Comparison of ENCODE assay signal across 11 cellular contexts in the genomic region with DNA sequence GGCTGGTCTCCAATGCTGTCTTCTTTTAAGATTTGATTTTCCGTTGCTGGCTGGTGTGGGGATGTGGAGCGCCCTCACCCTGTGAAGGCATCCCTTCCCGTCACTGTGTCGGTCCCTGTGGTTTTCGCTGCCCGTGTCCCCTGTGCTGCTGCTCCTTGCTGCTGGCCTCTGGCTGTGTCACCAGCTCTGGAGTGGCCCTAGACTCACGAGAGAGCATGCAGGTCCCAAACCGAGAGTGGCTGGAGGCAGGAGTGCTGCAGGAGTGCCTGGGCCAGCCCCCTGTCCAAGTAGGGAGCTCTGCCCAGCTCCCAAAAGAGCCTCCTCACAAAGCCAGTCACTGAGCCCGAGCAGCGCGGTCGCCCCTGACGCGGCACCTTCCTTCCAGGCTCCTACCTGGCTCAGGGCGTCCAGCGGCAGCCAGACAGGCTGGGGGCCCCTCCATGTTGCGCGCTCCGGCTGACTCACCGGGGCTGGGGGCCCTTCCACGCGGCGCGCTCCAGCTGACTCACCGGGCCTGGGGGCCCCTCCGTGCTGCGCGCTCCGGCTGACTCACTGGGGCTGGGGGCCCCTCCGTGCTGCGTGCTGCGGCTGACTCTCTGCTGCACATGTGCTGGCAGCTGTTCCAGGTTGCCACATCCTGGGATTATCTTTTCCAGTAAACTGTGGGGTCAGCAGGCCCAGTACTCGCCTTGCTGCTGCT.
DNase-seq lines count a peak whose midpoint lies in the region; ATAC-seq, FAIRE-seq and TF ChIP-seq lines count a peak whose summit lies in the region.
"Had no signal": no experiment of that assay in that cellular context is flagged by ENCODE, and none has a peak within 500 bp of the region (broad histone marks: within the 10 kb centered on the region; RNA-seq: fewer than 3 reads in every experiment).

No MANE protein-coding gene starts in this region.

- CTCF ChIA-PET in BJ (lab: Yijun Ruan, JAX) = interaction anchor here (0.9 to 2.1 kb wide), 5 partner anchors 12 to 319 kb away, joined by 3 to 6 read pairs (median 3); no protein-coding TSS in a partner anchor
- CTCF ChIA-PET in endothelial cell of umbilical vein (lab: Charles Lee) = no interaction called here

- H3K9me3 ChIP-seq in endothelial cell of umbilical vein (replicated peaks; ENCODE audit: control insufficient read depth, insufficient read depth, low read length) (no peaks in the 10 kb centered on the region), HAP-1 (no peaks in the 10 kb centered on the region)
- H3K9me3 ChIP-seq: breast epithelium, tibial nerve had no signal

- TF ChIP-seq CTCF in BJ (IDR thresholded peaks at IDR 0.05; ENCODE audit: insufficient read depth, low read depth, low read length) (0 out of 2 replicates have a peak, but pooled peaks have one; percentile 8), endothelial cell of umbilical vein (IDR thresholded peaks at IDR 0.05; ENCODE audit: extremely low read depth in 1 of 2, insufficient read depth in 1 of 2, low read depth in 1 of 2, low read length in 2 of 2) (no peak), nephron progenitor cell (IDR thresholded peaks at IDR 0.05) (no peak)

- H3K4me3 ChIP-seq in BJ (ENCODE audit: low read depth, low read length) (no peak overlapping the region), endothelial cell of umbilical vein (replicated peaks in 1 of 3; ENCODE audit: insufficient read depth in 1 of 3, low read depth in 1 of 3, low read length in 3 of 3) (no peak overlapping the region), HAP-1 (no peak overlapping the region)
- H3K4me3 ChIP-seq: breast epithelium, tibial nerve had no signal

- no peak for TF ChIP-seq POLR2A in endothelial cell of umbilical vein (IDR thresholded peaks at IDR 0.05; ENCODE audit: low read depth, low read length)

- dilution Hi-C loops in endothelial cell of umbilical vein (cut with MboI; ENCODE audit: extremely low pct_ligation_motif_present, low sequenced_read_pairs) = no loop called here

- peaks cover 23% of the 10 kb centered on the region for H3K27me3 Mint-ChIP-seq in nephron progenitor cell (ENCODE audit: low read depth, poor library complexity)

- H3K36me3 ChIP-seq in BJ (ENCODE audit: control insufficient read depth, insufficient read depth, low read length) (no peaks in the 10 kb centered on the region), endothelial cell of umbilical vein (ENCODE audit: control insufficient read depth in 2 of 2, extremely low read depth in 1 of 2, insufficient read depth in 2 of 2, low read length in 2 of 2) (no peaks in the 10 kb centered on the region), HAP-1 (replicated peaks) (no peaks in the 10 kb centered on the region)
- H3K36me3 ChIP-seq: breast epithelium, tibial nerve had no signal

- POLR2A ChIA-PET in BJ (lab: Charles Lee) = no interaction called here
- POLR2A ChIA-PET in endothelial cell of umbilical vein (lab: Charles Lee) = no interaction called here

- no peak overlapping the region for H3K27ac ChIP-seq in endothelial cell of umbilical vein (ENCODE audit: insufficient read depth, low read depth, low read length)
- H3K27ac ChIP-seq: breast epithelium, tibial nerve had no signal

- no TSS peak for BruUV-seq in endothelial cell of umbilical vein (replicated peaks; lab: Mats Ljungman, UMichigan)

- no peaks in the 10 kb centered on the region for H3K9me3 Mint-ChIP-seq in nephron progenitor cell
- H3K9me3 Mint-ChIP-seq: nephron had no signal

- H3K4me2 ChIP-seq in endothelial cell of umbilical vein (ENCODE audit: insufficient read depth, low read length) = no peak overlapping the region

- ATAC-seq in GM18498 (IDR thresholded peaks at IDR 0.05; ENCODE audit: unreplicated experiment) (no peak), HG03457 (IDR thresholded peaks at IDR 0.05; ENCODE audit: unreplicated experiment) (no peak), GM19463 (IDR thresholded peaks at IDR 0.05; ENCODE audit: unreplicated experiment) (no peak)

- in situ Hi-C loops in HAP-1 (cut with MboI; ENCODE audit: low sequenced_read_pairs) = no loop called here

- DNase-seq in BJ (ENCODE audit: low read depth) (peak; percentile 81), M059J (ENCODE audit: low read depth) (peak; percentile 94), endothelial cell of umbilical vein (ENCODE audit: low read depth, low spot score) (peak; percentile 6), nephron progenitor cell (no peak), HAP-1 (ENCODE audit: low spot score in 2 of 2) (no peak)

- H3K27ac Mint-ChIP-seq in nephron progenitor cell = no peak overlapping the region

- intact Hi-C loops in endothelial cell of umbilical vein (cut with micrococcal nuclease) = no loop called here

- H3K79me2 ChIP-seq in endothelial cell of umbilical vein (ENCODE audit: control insufficient read depth, insufficient read depth, low read length) = no peaks in the 10 kb centered on the region

- no peaks in the 10 kb centered on the region for H3K4me1 ChIP-seq in endothelial cell of umbilical vein (ENCODE audit: control insufficient read depth, extremely low read depth, insufficient read depth, low read length)
- H3K4me1 ChIP-seq in HAP-1 = peaks cover 1% of the 10 kb centered on the region; the same call in 1 of the 2 replicates
- H3K4me1 ChIP-seq: breast epithelium, tibial nerve had no signal

- H4K20me1 ChIP-seq in endothelial cell of umbilical vein (replicated peaks; ENCODE audit: control insufficient read depth, extremely low read depth, insufficient read depth, low read length) = no peaks in the 10 kb centered on the region

- H3K9me1 ChIP-seq in endothelial cell of umbilical vein (replicated peaks; ENCODE audit: control insufficient read depth, extremely low read depth, insufficient read depth, low read length) = no peaks in the 10 kb centered on the region

- H3K4me3 Mint-ChIP-seq in nephron progenitor cell = peak overlapping the region; percentile 36

- peaks cover 3% of the 10 kb centered on the region for H3K27me3 ChIP-seq in BJ (ENCODE audit: control insufficient read depth, insufficient read depth, low read length)
- no peaks in the 10 kb centered on the region for H3K27me3 ChIP-seq in endothelial cell of umbilical vein (ENCODE audit: control insufficient read depth in 2 of 2, insufficient read depth in 2 of 2, low read length in 2 of 2)
- no peaks in the 10 kb centered on the region for H3K27me3 ChIP-seq in HAP-1 (ENCODE audit: low read depth)
- H3K27me3 ChIP-seq: tibial nerve had no signal

- H3K4me1 Mint-ChIP-seq in nephron progenitor cell = peaks cover 78% of the 10 kb centered on the region

- FAIRE-seq in endothelial cell of umbilical vein (lab: Jason Lieb, UNC) = no peak

- no peak overlapping the region for H2AFZ ChIP-seq in endothelial cell of umbilical vein (ENCODE audit: low read depth, low read length)

- no peak overlapping the region for H3K9ac ChIP-seq in endothelial cell of umbilical vein (replicated peaks; ENCODE audit: extremely low read depth, insufficient read depth, low read length)

- no peaks in the 10 kb centered on the region for H3K36me3 Mint-ChIP-seq in nephron progenitor cell (ENCODE audit: low read depth)

TF ChIP-seq in endothelial cell of umbilical vein, 7 proteins besides CTCF, POLR2A, EP300 and RAD21:
- TF ChIP-seq FOS (IDR thresholded peaks at IDR 0.05; ENCODE audit: borderline replicate concordance, insufficient read depth, low read length) = peak; percentile 47
- TF ChIP-seq MYC (IDR thresholded peaks at IDR 0.05; ENCODE audit: low read depth, low read length) = no peak

Comparison
In these comparisons a context has a peak if more than half of its experiments do, and no peak if none do; other contexts are left out.
1. DNase-seq: peak in BJ (single experiment), M059J (single experiment) and endothelial cell of umbilical vein (single experiment); none in nephron progenitor cell (single experiment) and HAP-1 (0 of 2).